In genomic region chr16:22353188-22353919, GRCh38 we compare ENCODE assay signal across 1 cellular context.
TF ChIP-seq lines count a peak whose summit lies in the region.

No MANE protein-coding gene starts in this region.

TF ChIP-seq in GM12878, 131 proteins besides CTCF, POLR2A, EP300 and RAD21 (continued from another document and continues in another):
- TF ChIP-seq USF2 (IDR thresholded peaks at IDR 0.05; ENCODE audit: borderline replicate concordance, low read depth, low read length) = no peak
- TF ChIP-seq SMC3 (IDR thresholded peaks at IDR 0.05; ENCODE audit: borderline replicate concordance, low read length) = no peak
- TF ChIP-seq PAX8 (IDR thresholded peaks at IDR 0.05) = no peak
- TF ChIP-seq IRF5 (IDR thresholded peaks at IDR 0.05; ENCODE audit: borderline replicate concordance) = no peak
- TF ChIP-seq SREBF2 (IDR thresholded peaks at IDR 0.05; ENCODE audit: low read length) = no peak
- no peak for TF ChIP-seq E2F8 (IDR thresholded peaks at IDR 0.05; ENCODE audit: low read depth, partially characterized antibody)
- TF ChIP-seq EGR1 (IDR thresholded peaks at IDR 0.05; ENCODE audit: borderline replicate concordance in 1 of 2, low read depth in 2 of 2, low read length in 2 of 2) = no peak
- no peak for TF ChIP-seq RBBP5 (conservative IDR thresholded peaks at IDR 0.05)
- TF ChIP-seq POU2F2 (IDR thresholded peaks at IDR 0.05; ENCODE audit: borderline replicate concordance, low read depth, low read length) = no peak
- TF ChIP-seq SMARCA5 (IDR thresholded peaks at IDR 0.05) = peak; percentile 65; the same call in 1 of the 2 replicates
- TF ChIP-seq POLR2AphosphoS2 (IDR thresholded peaks at IDR 0.05; ENCODE audit: low read depth, low read length) = no peak
- TF ChIP-seq CUX1 (IDR thresholded peaks at IDR 0.05; ENCODE audit: insufficient replicate concordance, low read depth, low read length) = no peak
- TF ChIP-seq SPI1 (IDR thresholded peaks at IDR 0.05; ENCODE audit: borderline replicate concordance, insufficient read depth, low read depth, low read length) = peak; percentile 74
- TF ChIP-seq ETV6 (conservative IDR thresholded peaks at IDR 0.05 in 1 of 2, IDR thresholded peaks at IDR 0.05 in 1 of 2; ENCODE audit: borderline replicate concordance in 1 of 2, low read depth in 1 of 2) = no peak
- no peak for TF ChIP-seq HCFC1 (IDR thresholded peaks at IDR 0.05; ENCODE audit: low read length)
- TF ChIP-seq RUNX3 (IDR thresholded peaks at IDR 0.05; ENCODE audit: low read length) = peak; percentile 42; the same call in 1 of the 2 replicates
- no peak for TF ChIP-seq NFXL1 (IDR thresholded peaks at IDR 0.05; ENCODE audit: borderline replicate concordance)
- TF ChIP-seq NR2C2 (IDR thresholded peaks at IDR 0.05; ENCODE audit: borderline replicate concordance, control insufficient read depth, insufficient read length, low read depth) = no peak
- no peak for TF ChIP-seq SP1 (IDR thresholded peaks at IDR 0.05; ENCODE audit: low read depth, low read length)
- TF ChIP-seq SIX5 (IDR thresholded peaks at IDR 0.05; ENCODE audit: low read depth, low read length, severe bottlenecking) = no peak
- TF ChIP-seq HDAC6 (IDR thresholded peaks at IDR 0.05; ENCODE audit: unreplicated experiment) = no peak
- no peak for TF ChIP-seq TCF3 (IDR thresholded peaks at IDR 0.05; ENCODE audit: borderline replicate concordance, insufficient read depth, low read depth, low read length)
- TF ChIP-seq TARDBP (IDR thresholded peaks at IDR 0.05; ENCODE audit: borderline replicate concordance) = no peak
- TF ChIP-seq MLLT1 (IDR thresholded peaks at IDR 0.05) = peak; percentile 70; the same call in 1 of the 2 replicates
- TF ChIP-seq E4F1 (IDR thresholded peaks at IDR 0.05; ENCODE audit: borderline replicate concordance, partially characterized antibody) = no peak
- peak; percentile 70 for TF ChIP-seq RELB (IDR thresholded peaks at IDR 0.05; ENCODE audit: low read depth)
- no peak for TF ChIP-seq NFYA (IDR thresholded peaks at IDR 0.05; ENCODE audit: borderline replicate concordance, low read depth, low read length)
- TF ChIP-seq PBX3 (IDR thresholded peaks at IDR 0.05; ENCODE audit: insufficient replicate concordance, low read depth, low read length) = no peak
- TF ChIP-seq CEBPB (IDR thresholded peaks at IDR 0.05; ENCODE audit: borderline replicate concordance in 1 of 2, low read depth in 2 of 2, low read length in 2 of 2) = no peak
- no peak for TF ChIP-seq SUPT20H (IDR thresholded peaks at IDR 0.05; ENCODE audit: borderline replicate concordance, control insufficient read depth, low read depth, low read length)
- no peak for TF ChIP-seq RFX5 (IDR thresholded peaks at IDR 0.05; ENCODE audit: low read depth, low read length)
- TF ChIP-seq ZNF687 (IDR thresholded peaks at IDR 0.05) = peak; percentile 88
- no peak for TF ChIP-seq KDM1A (IDR thresholded peaks at IDR 0.05; ENCODE audit: borderline replicate concordance)
- no peak for TF ChIP-seq YBX1 (IDR thresholded peaks at IDR 0.05)
